ENCODE assay signal across 8 cellular contexts in the genomic region with DNA sequence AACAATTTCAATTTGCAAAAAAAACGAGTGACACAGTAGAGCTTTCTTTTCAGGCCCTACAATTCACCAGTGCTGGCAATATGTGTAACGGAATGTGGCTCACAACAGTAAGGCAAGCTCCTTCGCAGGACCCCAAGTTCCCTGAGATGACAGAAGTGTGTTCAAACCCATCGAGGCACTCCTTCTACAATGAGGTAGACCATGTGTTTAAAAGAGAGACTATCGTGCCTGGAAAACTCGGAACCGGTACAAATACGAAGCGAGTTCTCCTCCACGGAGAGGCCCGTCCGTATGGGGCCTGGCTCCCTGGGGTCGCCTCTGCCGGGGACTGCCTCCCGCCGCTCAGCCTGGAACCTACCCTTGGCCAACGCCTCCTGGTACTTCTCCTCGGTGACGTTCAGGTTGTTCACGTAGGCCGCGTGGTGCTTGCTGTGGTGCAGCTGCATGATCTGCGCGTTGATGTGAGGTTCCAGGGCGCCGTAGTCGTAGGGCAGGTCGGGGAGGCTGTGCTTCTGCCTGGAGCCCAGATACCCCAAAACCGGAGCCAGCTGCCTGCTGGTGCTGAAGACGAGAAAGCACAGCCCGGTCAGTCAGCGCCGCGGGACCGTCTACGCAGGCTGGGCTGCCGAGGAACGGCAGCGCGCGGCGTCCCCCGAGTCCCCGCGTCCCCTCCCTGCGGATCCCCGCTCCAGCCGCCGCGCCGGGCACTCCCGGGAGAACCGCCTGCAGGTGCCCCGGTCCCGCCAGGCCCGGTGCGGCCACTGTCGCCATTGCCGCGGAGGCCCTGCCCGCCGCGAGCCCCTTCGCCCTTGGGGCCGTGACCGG. TPM values are rescaled to one million over a fixed set of nuclear protein-coding genes. Genes with fewer than 3 reads are reported as not detected.
DNase-seq lines count a peak whose midpoint lies in the region; ATAC-seq, FAIRE-seq and TF ChIP-seq lines count a peak whose summit lies in the region.

No MANE protein-coding gene starts in this region.

- WGBS in GM12878 (ENCODE audit: insufficient coverage, insufficient replicate concordance, low lambda C conversion rate, missing lambda C conversion rate) = 1% methylated on average over 61 of the region's 66 CpGs

- SMC1A ChIA-PET in GM12878 (lab: Charles Lee; ENCODE audit: uncharacterized antibody, unreplicated experiment) = interaction anchor here (0.6 to 3.4 kb wide), 17 partner anchors 11 to 1302 kb away, joined by 3 to 18 read pairs (median 5); partner anchors contain the start of genes TCP1 and WTAP

- 0 out of 2 replicates have a peak overlapping the region, but pooled peaks have one; percentile 50 for H3K27ac ChIP-seq in GM23338 (ENCODE audit: low read depth)
- peak overlapping the region; percentile 88 for H3K27ac ChIP-seq in GM12878 (ENCODE audit: control insufficient read depth, insufficient read depth)
- H3K27ac ChIP-seq in skeletal muscle tissue (ENCODE audit: low read depth, low read length) = peak overlapping the region; percentile 93

- H3K4me2 ChIP-seq in GM23338 (peak overlapping the region; percentile 96), GM12878 (ENCODE audit: control insufficient read depth, insufficient read depth) (peak overlapping the region; percentile 82)

- intact Hi-C loops in GM12878 (cut with micrococcal nuclease; ENCODE audit: unreplicated experiment) = loop anchor here (2.0 to 10.0 kb wide), 5 partner anchors 34 to 412 kb away; partner anchors contain the start of genes ACAT2, TCP1 and WTAP

- peaks cover 51% of the 10 kb centered on the region for H3K79me2 ChIP-seq in GM23338 (replicated peaks; ENCODE audit: insufficient read depth)
- peaks cover 23% of the 10 kb centered on the region for H3K79me2 ChIP-seq in GM12878 (ENCODE audit: control insufficient read depth, insufficient read depth, low read length)

- FAIRE-seq in GM12878 (lab: Jason Lieb, UNC) = peak; percentile 79

- H3K9me3 ChIP-seq in GM12878 (replicated peaks; ENCODE audit: control insufficient read depth, insufficient read depth, low read length) (no peaks in the 10 kb centered on the region), iPS-18c (ENCODE audit: control insufficient read depth, insufficient read depth, low read length) (no peaks in the 10 kb centered on the region), skeletal muscle tissue (ENCODE audit: control insufficient read depth in 3 of 3, low read length in 3 of 3) (no peaks in the 10 kb centered on the region)

- H3K9me2 ChIP-seq in GM23338 (ENCODE audit: insufficient read depth) = no peaks in the 10 kb centered on the region

- H2AFZ ChIP-seq in GM23338 = peak overlapping the region; percentile 84
- peak overlapping the region; percentile 97 for H2AFZ ChIP-seq in GM12878 (ENCODE audit: control insufficient read depth, low read depth, low read length)

- ATAC-seq in GM23338 (peak; percentile 35), GM12878 (peak; percentile 72)

- no peaks in the 10 kb centered on the region for H3K9me3 Mint-ChIP-seq in GM23338

- POLR2A ChIA-PET in GM12878 (lab: Charles Lee) = interaction anchor here (0.5 to 3.3 kb wide), 4 partner anchors 34 to 98 kb away, joined by 3 to 16 read pairs (median 6); partner anchors contain the start of genes MRPL18 and WTAP

- DNase-seq in G401 (ENCODE audit: low spot score) (peak; percentile 49), GM23338 (ENCODE audit: low spot score) (peak; percentile 51), Kasumi-1 (lab: John Stamatoyannopoulos, UW) (peak; percentile 29 to 38), T-helper 9 cell (peak; percentile 38), GM12878 (ENCODE audit: low read depth, low spot score) (no peak), NCI-H2196 (lab: John Stamatoyannopoulos, UW; ENCODE audit: unreplicated experiment) (no peak)

- in situ Hi-C loops in G401 (cut with HindIII; ENCODE audit: low sequenced_read_pairs) = no loop called here
- in situ Hi-C loops in GM12878 (cut with MboI) = no loop called here

- H3K4me1 ChIP-seq in GM23338 (ENCODE audit: insufficient read depth) = peaks cover 18% of the 10 kb centered on the region
- peaks cover 10% of the 10 kb centered on the region for H3K4me1 ChIP-seq in GM12878 (ENCODE audit: control insufficient read depth, insufficient read depth, low read length)
- peaks cover 20 to 58% (median 23%) of the 10 kb centered on the region in 3 donors for H3K4me1 ChIP-seq in skeletal muscle tissue (ENCODE audit: control insufficient read depth in 3 of 3, insufficient read depth in 3 of 3, low read length in 3 of 3)

- TF ChIP-seq EP300 in GM12878 (IDR thresholded peaks at IDR 0.05; ENCODE audit: borderline replicate concordance in 1 of 2, control insufficient read depth in 1 of 2, low read depth in 2 of 2, low read length in 2 of 2) = no peak

- H3K36me3 ChIP-seq in GM23338 (ENCODE audit: insufficient read depth) = peaks cover 10% of the 10 kb centered on the region; the same call in 1 of the 2 replicates
- no peaks in the 10 kb centered on the region; a peak in 1 of 4 replicates for H3K36me3 ChIP-seq in GM12878 (ENCODE audit: control insufficient read depth in 2 of 2, insufficient read depth in 2 of 2, low read length in 1 of 2)
- H3K36me3 ChIP-seq in skeletal muscle tissue (ENCODE audit: control insufficient read depth in 3 of 3, insufficient read depth in 3 of 3, low read length in 3 of 3) = peaks cover 15 to 19% (median 17%) of the 10 kb centered on the region in 3 donors

- peaks cover 27% of the 10 kb centered on the region for H3K36me3 Mint-ChIP-seq in GM23338 (ENCODE audit: low read depth)

- H3K27ac Mint-ChIP-seq in GM23338 = peak overlapping the region; percentile 90

- H3F3A ChIP-seq in GM23338 (replicated peaks; ENCODE audit: low read depth) = 0 out of 2 replicates have a peak, but pooled peaks cover 8% of the 10 kb centered on the region

- H4K20me1 ChIP-seq in GM23338 (replicated peaks; ENCODE audit: insufficient read depth) = peaks cover 11% of the 10 kb centered on the region; the same call in 1 of the 2 replicates
- no peaks in the 10 kb centered on the region for H4K20me1 ChIP-seq in GM12878 (ENCODE audit: control insufficient read depth, insufficient read depth)

- BruUV-seq in GM12878 (replicated peaks; lab: Mats Ljungman, UMichigan) = no TSS peak

- TF ChIP-seq CTCF in GM23338 (conservative IDR thresholded peaks at IDR 0.05; ENCODE audit: low read depth in 2 of 2) (no peak), GM12878 (IDR thresholded peaks at IDR 0.05 in 2 of 3, conservative IDR thresholded peaks at IDR 0.05 in 1 of 3; ENCODE audit: control insufficient read depth in 2 of 3, extremely low read depth in 1 of 3, insufficient read depth in 1 of 3, low read depth in 3 of 3, low read length in 3 of 3) (no peak)

- no peak for TF ChIP-seq RAD21 in GM12878 (IDR thresholded peaks at IDR 0.05; ENCODE audit: insufficient read depth, low read depth, low read length)

- CTCF ChIA-PET in GM12878 (lab: Yijun Ruan, JAX) = interaction anchor here (0.7 to 5.8 kb wide), 17 partner anchors 24 to 250 kb away, joined by 3 to 46 read pairs (median 4); partner anchors contain the start of genes ACAT2, MRPL18, TCP1 and WTAP

- RAD21 ChIA-PET in GM12878 (lab: Charles Lee; ENCODE audit: unreplicated experiment) = interaction anchor here (1.1 to 3.2 kb wide), 10 partner anchors 28 to 248 kb away, joined by 3 to 13 read pairs (median 5); partner anchors contain the start of genes MRPL18, TCP1 and WTAP

- H3K9ac ChIP-seq in GM12878 (ENCODE audit: control insufficient read depth, insufficient read depth, low read length) = peak overlapping the region; percentile 61
- peak overlapping the region; percentile 91 to 97 (median 96) for H3K9ac ChIP-seq in skeletal muscle tissue (ENCODE audit: low read depth in 1 of 3, low read length in 3 of 3)

- H3K27me3 Mint-ChIP-seq in GM23338 (ENCODE audit: insufficient read depth, low read depth, poor library complexity) = peaks cover 11% of the 10 kb centered on the region

- H3K4me3 ChIP-seq in GM23338 (peak overlapping the region; percentile 95), GM12878 (peak overlapping the region; percentile 66), iPS-18c (ENCODE audit: insufficient read depth, low read depth, low read length) (peak overlapping the region; percentile 87), skeletal muscle tissue (ENCODE audit: low read length in 3 of 3) (peak overlapping the region; percentile 90 to 97 (median 94))

- no peak for TF ChIP-seq POLR2A in GM12878 (IDR thresholded peaks at IDR 0.05; ENCODE audit: low read depth, low read length)

- H3K27me3 ChIP-seq in GM23338 (ENCODE audit: insufficient read depth) (no peaks in the 10 kb centered on the region), GM12878 (replicated peaks in 1 of 2; ENCODE audit: control insufficient read depth in 2 of 2, insufficient read depth in 2 of 2, low read length in 1 of 2) (no peaks in the 10 kb centered on the region), skeletal muscle tissue (ENCODE audit: control insufficient read depth in 3 of 3, insufficient read depth in 3 of 3, low read length in 3 of 3) (no peaks in the 10 kb centered on the region)

- H3K4me1 Mint-ChIP-seq in GM23338 = peaks cover 20% of the 10 kb centered on the region

- peak overlapping the region; percentile 94 for H3K4me3 Mint-ChIP-seq in GM23338

RNA-seq across cellular contexts. Expression of gene SOD2, which starts 0.5 kb away (rescaled TPM):
- 33.1 and 38.2 TPM in 2 replicates for total RNA-seq in G401 (2014; rRNA removed; shearing (Covaris generic))
- total RNA-seq in GM23338 (2014; rRNA removed; shearing (Covaris generic)) = 73.0 and 97.0 TPM in 2 replicates
- polyA plus RNA-seq in GM23338 (2016; fragmentation: Nextera tagmentation; extraction: Ambion mirVana) = 40.2 and 44.1 TPM in 2 replicates
- total RNA-seq in GM12878 (2013; cell fraction: nucleolus; rRNA removed) = 16.2 and 17.1 TPM in 2 replicates
- total RNA-seq in GM12878 (2014; rRNA removed) = 39.8 and 40.5 TPM in 2 replicates
- 34.4 and 37.8 TPM in 2 replicates for total RNA-seq in GM12878 (2014; rRNA removed; fragmentation: Illumina TruSeq; extraction: Trizol)
- total RNA-seq in GM12878 (2021) = 46.4 and 50.5 TPM in 2 replicates
- 21.0 TPM for polyA plus RNA-seq in GM12878 (2011; ENCODE audit: low read depth)
- 42.3 and 43.8 TPM in 2 replicates for polyA plus RNA-seq in GM12878 (2011; rRNA removed)
- polyA plus RNA-seq in GM12878 (2011; cell fraction: cytosol; rRNA removed) = 35.0 and 38.5 TPM in 2 replicates
- polyA plus RNA-seq in GM12878 (2011; cell fraction: nucleus; rRNA removed) = 15.0 and 18.2 TPM in 2 replicates
- polyA plus RNA-seq in GM12878 (2012) = 26.9 and 27.8 TPM in 2 replicates
- polyA plus RNA-seq in GM12878 (2014; fragmentation: Illumina TruSeq; extraction: Trizol) = 33.3 and 44.2 TPM in 2 replicates
- polyA plus RNA-seq in GM12878 (2014; fragmentation: Nextera tagmentation; extraction: Ambion mirVana) = 10 to 100 TPM; 12.1 to 20.9 TPM
- polyA plus RNA-seq in GM12878 (2014; rRNA removed) = 36.2 and 37.7 TPM in 2 replicates
- polyA plus RNA-seq in GM12878 (2016; fragmentation: Nextera tagmentation; extraction: Ambion mirVana) = 10 to 100 TPM; 48.6 to 55.8 TPM
- polyA minus RNA-seq in GM12878 (2011; rRNA and poly(A)+ RNA removed) = 37.2 and 48.3 TPM in 2 replicates
- 14.0 and 19.4 TPM in 2 replicates for polyA minus RNA-seq in GM12878 (2011; cell fraction: cytosol; rRNA and poly(A)+ RNA removed)
- polyA minus RNA-seq in GM12878 (2011; cell fraction: nucleus; rRNA and poly(A)+ RNA removed) = 6.9 and 11.0 TPM in 2 replicates
- 28.7 TPM for total RNA-seq in skeletal muscle tissue

RNA-seq across cellular contexts. Expression of gene WTAP, which starts 34.8 kb away (rescaled TPM):
- 95.8 and 169 TPM in 2 replicates for total RNA-seq in G401 (2014; rRNA removed; shearing (Covaris generic))
- total RNA-seq in GM23338 (2014; rRNA removed; shearing (Covaris generic)) = 108 and 110 TPM in 2 replicates
- polyA plus RNA-seq in GM23338 (2016; fragmentation: Nextera tagmentation; extraction: Ambion mirVana) (107 and 121 TPM in 2 replicates), GM12878 (2011; rRNA removed) (38.7 and 52.9 TPM in 2 replicates), GM12878 (2014; fragmentation: Illumina TruSeq; extraction: Trizol) (90.2 and 105 TPM in 2 replicates), GM12878 (2014; fragmentation: Nextera tagmentation; extraction: Ambion mirVana) (100 to 1,000 TPM; 102 to 132 TPM), GM12878 (2014; rRNA removed) (46.7 and 52.0 TPM in 2 replicates), GM12878 (2016; fragmentation: Nextera tagmentation; extraction: Ambion mirVana) (10 to 100 TPM; 82.3 to 95.7 TPM)
- 152 and 161 TPM in 2 replicates for total RNA-seq in GM12878 (2013; cell fraction: nucleolus; rRNA removed)
- total RNA-seq in GM12878 (2014; rRNA removed) (65.1 and 74.3 TPM in 2 replicates), GM12878 (2014; rRNA removed; fragmentation: Illumina TruSeq; extraction: Trizol) (80.8 and 83.8 TPM in 2 replicates), GM12878 (2021) (73.0 and 79.0 TPM in 2 replicates), skeletal muscle tissue (64.7 TPM)
- polyA plus RNA-seq in GM12878 (2011; ENCODE audit: low read depth) = 48.7 TPM
- 19.7 and 25.0 TPM in 2 replicates for polyA plus RNA-seq in GM12878 (2011; cell fraction: cytosol; rRNA removed)
- 25.7 and 27.7 TPM in 2 replicates for polyA plus RNA-seq in GM12878 (2011; cell fraction: nucleus; rRNA removed)
- 59.1 and 59.4 TPM in 2 replicates for polyA plus RNA-seq in GM12878 (2012)
- polyA minus RNA-seq in GM12878 (2011; rRNA and poly(A)+ RNA removed) = 51.0 and 64.1 TPM in 2 replicates
- polyA minus RNA-seq in GM12878 (2011; cell fraction: cytosol; rRNA and poly(A)+ RNA removed) = 21.7 and 23.9 TPM in 2 replicates
- polyA minus RNA-seq in GM12878 (2011; cell fraction: nucleus; rRNA and poly(A)+ RNA removed) = 34.9 and 60.9 TPM in 2 replicates

Comparison
In these comparisons a context has a peak if more than half of its experiments do, and no peak if none do; other contexts are left out.
1. DNase-seq: peak in G401 (single experiment), GM23338 (single experiment), Kasumi-1 (2 of 2) and T-helper 9 cell (single experiment); none in GM12878 (single experiment) and NCI-H2196 (single experiment).
2. Peak in every context shown above with its lines, with median percentiles within 50 percentile points of each other: H3K27ac ChIP-seq and H3K4me3 ChIP-seq.